In the genomic region with DNA sequence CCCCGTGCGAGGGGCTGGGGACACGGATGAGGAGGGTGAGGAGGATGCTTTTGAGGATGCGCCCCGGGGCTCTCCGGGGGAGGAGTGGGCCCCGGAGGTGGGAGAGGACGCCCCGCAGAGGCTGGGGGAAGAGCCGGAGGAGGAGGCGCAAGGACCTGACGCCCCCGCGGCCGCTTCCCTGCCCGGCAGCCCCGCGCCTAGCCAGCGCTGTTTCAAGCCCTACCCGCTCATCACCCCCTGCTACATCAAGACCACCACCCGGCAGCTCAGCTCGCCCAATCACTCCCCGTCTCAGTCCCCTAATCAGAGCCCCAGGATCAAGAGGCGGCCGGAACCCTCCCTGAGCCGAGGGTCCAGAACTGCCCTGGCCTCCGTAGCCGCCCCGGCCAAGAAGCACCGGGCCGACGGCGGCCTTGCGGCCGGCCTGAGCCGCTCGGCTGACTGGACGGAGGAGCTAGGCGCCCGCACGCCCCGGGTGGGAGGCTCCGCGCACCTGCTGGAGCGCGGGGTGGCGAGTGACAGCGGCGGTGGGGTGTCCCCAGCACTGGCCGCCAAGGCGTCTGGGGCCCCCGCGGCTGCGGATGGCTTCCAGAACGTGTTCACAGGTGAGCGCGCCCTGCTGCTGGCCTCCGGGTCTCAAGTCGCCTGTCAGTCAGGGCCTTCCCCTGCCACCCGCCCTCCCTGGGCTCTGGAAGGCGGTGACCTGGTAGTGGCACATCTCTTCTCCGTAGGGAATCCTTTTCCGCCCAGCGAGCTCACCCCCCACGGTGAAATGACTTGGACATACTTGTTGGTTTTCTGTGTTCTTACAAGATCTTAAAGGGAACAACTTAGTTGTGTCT, we compare ENCODE assay signal across 11 cellular contexts. TPM values are rescaled to one million over a fixed set of nuclear protein-coding genes. Genes with fewer than 3 reads are reported as not detected.
A peak's percentile ranks its signal among the peaks of the same experiment; 100 is the strongest.
DNase-seq lines count a peak whose midpoint lies in the region; TF ChIP-seq lines count a peak whose summit lies in the region.
"Had no signal": no experiment of that assay in that cellular context is flagged by ENCODE, and none has a peak within 500 bp of the region (broad histone marks: within the 10 kb centered on the region; RNA-seq: fewer than 3 reads in every experiment).

No MANE protein-coding gene starts in this region.

- intact Hi-C loops in ascending aorta (cut with DNase I), result no loop called here

- TF ChIP-seq EP300 in suprapubic skin (IDR thresholded peaks at IDR 0.05), result no peak

- TF ChIP-seq CTCF in ascending aorta (IDR thresholded peaks at IDR 0.05) (no peak), suprapubic skin (IDR thresholded peaks at IDR 0.05) (no peak), Peyer's patch (IDR thresholded peaks at IDR 0.05) (no peak), RWPE1 (conservative IDR thresholded peaks at IDR 0.05; ENCODE audit: low read depth) (no peak)

- H3K9ac ChIP-seq in iPS-20b (ENCODE audit: low read depth, low read length), result no peak overlapping the region

- H3K9me3 ChIP-seq in ascending aorta (no peaks in the 10 kb centered on the region), iPS-20b (ENCODE audit: insufficient read depth, low read depth, low read length) (no peaks in the 10 kb centered on the region), suprapubic skin (no peaks in the 10 kb centered on the region), Peyer's patch (no peaks in the 10 kb centered on the region)

- WGBS in suprapubic skin, result 38% methylated on average over 6 of the region's 65 CpGs

- peak; percentile 36 for DNase-seq in NCI-H2227 (lab: John Stamatoyannopoulos, UW; ENCODE audit: unreplicated experiment)
- DNase-seq in NCI-H2227 treated with DMSO at 0.1 percent for 48 hours (lab: John Stamatoyannopoulos, UW), result no peak
- no peak for DNase-seq in ascending aorta (ENCODE audit: low spot score in 2 of 2)
- DNase-seq in suprapubic skin (ENCODE audit: low spot score in 2 of 2), result no peak
- no peak for DNase-seq in Peyer's patch
- DNase-seq in RWPE1 (ENCODE audit: low spot score), result no peak
- DNase-seq in cerebellar nuclear complex (lab: John Stamatoyannopoulos, UW), result no peak
- DNase-seq: activated naive CD4-positive, alpha-beta T cell treated with anti-CD3 and anti-CD28 coated beads, Interleukin-2, amount 50 U/mL, for 16 hours; NCI-H526 had no signal

- H3K27ac ChIP-seq in ascending aorta, result no peak overlapping the region
- H3K27ac ChIP-seq in iPS-20b (ENCODE audit: low read length), result no peak overlapping the region
- H3K27ac ChIP-seq in suprapubic skin, result no peak overlapping the region
- peak overlapping the region in 1 of 4 donors; percentile 63 for H3K27ac ChIP-seq in Peyer's patch
- H3K27ac ChIP-seq in RWPE1, result no peak overlapping the region

- H3K4me3 ChIP-seq in ascending aorta, result peak overlapping the region; percentile 44 to 55
- H3K4me3 ChIP-seq in iPS-20b (ENCODE audit: low read length), result peak overlapping the region; percentile 73
- H3K4me3 ChIP-seq in suprapubic skin, result peak overlapping the region; percentile 40
- peak overlapping the region in 1 of 4 donors; percentile 48 for H3K4me3 ChIP-seq in Peyer's patch

- H3K27me3 ChIP-seq in ascending aorta, result peaks cover 8% of the 10 kb centered on the region
- peaks cover 54% of the 10 kb centered on the region for H3K27me3 ChIP-seq in iPS-20b (ENCODE audit: insufficient read depth, low read length)
- peaks cover 46% of the 10 kb centered on the region for H3K27me3 ChIP-seq in suprapubic skin
- H3K27me3 ChIP-seq in Peyer's patch, result peaks cover 0 to 25% of the 10 kb centered on the region in 2 donors

- H3K4me1 ChIP-seq in ascending aorta (no peaks in the 10 kb centered on the region), iPS-20b (ENCODE audit: insufficient read depth, low read length) (peaks cover 6% of the 10 kb centered on the region; the same call in 1 of the 2 replicates), suprapubic skin (peaks cover 21% of the 10 kb centered on the region), Peyer's patch (peaks cover 0 to 4% (median 0%) of the 10 kb centered on the region in 4 donors)

- TF ChIP-seq POLR2A in suprapubic skin (IDR thresholded peaks at IDR 0.05), result no peak
- TF ChIP-seq POLR2A in Peyer's patch (IDR thresholded peaks at IDR 0.05), result no peak

- CTCF ChIA-PET in RWPE1 (lab: Yijun Ruan, JAX), result no interaction called here

- H3K36me3 ChIP-seq in ascending aorta, result no peaks in the 10 kb centered on the region
- H3K36me3 ChIP-seq in iPS-20b (ENCODE audit: insufficient read depth, low read depth, low read length), result no peaks in the 10 kb centered on the region
- no peaks in the 10 kb centered on the region for H3K36me3 ChIP-seq in suprapubic skin
- H3K36me3 ChIP-seq in Peyer's patch, result no peaks in the 10 kb centered on the region

- POLR2A ChIA-PET in RWPE1 (lab: Yijun Ruan, JAX; ENCODE audit: low non-redundant PET), result no interaction called here

RNA-seq across cellular contexts. Expression of a gene that starts 1.7 kb away (rescaled TPM):
- total RNA-seq in ascending aorta, result not detected
- total RNA-seq in suprapubic skin, result under 1 TPM in 2 of 4 donors, not detected in 2; 0.11 to 0.89 TPM
- 1 to 10 TPM in 2 of 4 donors, under 1 TPM in 2; 0.54 to 5.1 (median 1.2) TPM for total RNA-seq in Peyer's patch
- total RNA-seq: B cell had no signal
